ENCODE assay signal across 1 cellular context in the genomic region with DNA sequence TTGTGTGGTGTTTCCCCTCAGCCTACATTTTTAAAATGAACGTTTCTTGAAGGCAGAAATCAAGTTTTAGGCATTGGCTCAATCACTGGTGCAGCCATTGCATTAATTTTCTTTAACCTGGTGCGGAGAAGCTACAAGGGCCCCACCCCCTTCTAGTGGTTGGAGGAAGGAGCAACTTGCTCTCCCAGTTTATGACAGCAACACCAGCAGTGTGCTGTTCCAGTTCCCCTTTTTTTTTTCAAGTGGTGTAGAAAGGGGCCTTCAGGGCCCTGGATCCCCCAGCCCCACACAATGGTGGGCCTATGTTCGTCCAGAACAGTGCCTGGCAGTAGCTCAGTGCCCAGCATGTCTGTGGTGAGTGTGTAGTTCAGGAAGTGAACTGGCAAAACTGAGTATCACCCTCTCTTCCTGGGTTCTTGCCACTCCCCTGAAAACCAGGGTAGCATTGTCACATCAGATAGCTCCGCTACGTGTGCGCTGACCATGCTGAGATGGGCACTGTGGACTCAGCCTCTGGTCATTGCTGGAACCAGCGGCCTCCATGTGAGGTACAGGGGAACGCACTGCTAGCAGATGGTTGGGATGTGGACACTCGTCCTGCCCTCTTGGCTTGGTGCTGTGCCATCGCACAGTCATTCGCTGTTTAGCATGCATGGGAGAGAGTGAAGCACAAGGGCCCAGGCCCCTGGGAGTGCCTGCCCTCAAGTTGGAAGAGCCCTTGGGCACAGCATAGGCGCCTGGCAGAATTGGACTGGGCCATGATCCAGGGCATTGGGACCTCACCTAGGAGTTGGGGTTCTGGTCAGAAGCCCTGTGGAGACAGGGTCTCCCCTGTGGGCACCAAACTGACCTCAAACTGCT.
TF ChIP-seq lines count a peak whose summit lies in the region.

No MANE protein-coding gene starts in this region.

TF ChIP-seq in endothelial cell of umbilical vein, 7 proteins besides CTCF, POLR2A, EP300 and RAD21:
- TF ChIP-seq GATA2 (IDR thresholded peaks at IDR 0.05; ENCODE audit: insufficient read depth, insufficient read length, low read depth, low read length), result no peak
- no peak for TF ChIP-seq FOS (IDR thresholded peaks at IDR 0.05; ENCODE audit: borderline replicate concordance, insufficient read depth, low read length)
- TF ChIP-seq POLR2AphosphoS5 (IDR thresholded peaks at IDR 0.05; ENCODE audit: insufficient read depth, low read depth, low read length), result no peak
- TF ChIP-seq JUN (IDR thresholded peaks at IDR 0.05; ENCODE audit: borderline replicate concordance, insufficient read depth, insufficient read length, low read depth), result no peak
- no peak for TF ChIP-seq EZH2 (IDR thresholded peaks at IDR 0.05; ENCODE audit: borderline replicate concordance, low read depth, low read length, severe bottlenecking)
- no peak for TF ChIP-seq MYC (IDR thresholded peaks at IDR 0.05; ENCODE audit: low read depth, low read length)
- TF ChIP-seq, protein P1, sequence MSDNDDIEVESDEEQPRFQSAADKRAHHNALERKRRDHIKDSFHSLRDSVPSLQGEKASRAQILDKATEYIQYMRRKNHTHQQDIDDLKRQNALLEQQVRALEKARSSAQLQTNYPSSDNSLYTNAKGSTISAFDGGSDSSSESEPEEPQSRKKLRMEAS (IDR thresholded peaks at IDR 0.05; ENCODE audit: insufficient read depth, insufficient read length), result no peak
